Comparison of ENCODE assay signal across 34 cellular contexts in genomic region chr6:89520730-89521129, GRCh38.
"Had no signal": no experiment of that assay in that cellular context is flagged by ENCODE, and none has a peak within 500 bp of the region (broad histone marks: within the 10 kb centered on the region; RNA-seq: fewer than 3 reads in every experiment).

No MANE protein-coding gene starts in this region.

- DNase-seq: Karpas-422, Kasumi-1, MG63, MM.1S, MV-4-11, NCI-H1048, NCI-H1092, NCI-H1092 treated with DMSO at 0.1 percent for 48 hours, NCI-H1105, NCI-H1105 treated with DMSO at 0.1 percent for 48 hours, NCI-H1417, NCI-H1417 treated with DMSO at 0.1 percent for 48 hours, NCI-H1436, NCI-H1436 treated with DMSO at 0.1 percent for 48 hours, NCI-H146, NCI-H1694, NCI-H1694 treated with DMSO at 0.1 percent for 48 hours, NCI-H187, NCI-H187 treated with DMSO at 0.1 percent for 48 hours, NCI-H1930, NCI-H2029, NCI-H2029 treated with DMSO at 0.1 percent for 48 hours, NCI-H2081, NCI-H2081 treated with DMSO at 0.1 percent for 48 hours, NCI-H2107, NCI-H2171, NCI-H2171 treated with DMSO at 0.1 percent for 48 hours, NCI-H2227 treated with DMSO at 0.1 percent for 48 hours, NCI-H345, NCI-H446, NCI-H446 treated with DMSO at 0.1 percent for 48 hours, NCI-H510A, NCI-H510A treated with DMSO at 0.1 percent for 48 hours had no signal

- H3K36me3 ChIP-seq: MG63 had no signal

- H3K9me3 ChIP-seq: MG63 had no signal

- H3K9ac ChIP-seq: KMS-11 had no signal

- H3K4me2 ChIP-seq: KMS-11 had no signal

- H3K27ac ChIP-seq: KMS-11 had no signal

- H3K27me3 ChIP-seq: MG63 had no signal

- H3K4me3 ChIP-seq: MG63 had no signal
